Comparison of ENCODE assay signal across 18 cellular contexts in genomic region chr9:92496401-92496800, GRCh38. TPM values are rescaled to one million over a fixed set of nuclear protein-coding genes. Genes with fewer than 3 reads are reported as not detected.
DNase-seq lines count a peak whose midpoint lies in the region; ATAC-seq and TF ChIP-seq lines count a peak whose summit lies in the region.
"Had no signal": no experiment of that assay in that cellular context is flagged by ENCODE, and none has a peak within 500 bp of the region (broad histone marks: within the 10 kb centered on the region; RNA-seq: fewer than 3 reads in every experiment).

No MANE protein-coding gene starts in this region.

- no peaks in the 10 kb centered on the region for H3K9me3 ChIP-seq in GM23248 (ENCODE audit: low read depth)
- H3K9me3 ChIP-seq in adrenal gland (replicated peaks in 1 of 3) = no peaks in the 10 kb centered on the region
- H3K9me3 ChIP-seq: A549 had no signal

- peaks cover 37% of the 10 kb centered on the region for H3K4me1 ChIP-seq in GM23248 (ENCODE audit: insufficient read depth)
- no peaks in the 10 kb centered on the region for H3K4me1 ChIP-seq in adrenal gland (replicated peaks in 1 of 2)
- H3K4me1 ChIP-seq: A549 had no signal

- H3K27me3 ChIP-seq in GM23248 (replicated peaks; ENCODE audit: insufficient read depth) (no peaks in the 10 kb centered on the region), adrenal gland (no peaks in the 10 kb centered on the region)

- no peaks in the 10 kb centered on the region for H3K9me2 ChIP-seq in GM23248 (ENCODE audit: insufficient read depth)

- H2AFZ ChIP-seq in GM23248 = peak overlapping the region; percentile 0; the same call in 1 of the 2 replicates

- WGBS in GM23248 (ENCODE audit: low coverage in 1 of 2, low lambda C conversion rate in 2 of 2, missing lambda C conversion rate in 2 of 2), 2 experiments = 8 to 28% methylated on average over 2 of the region's 2 CpGs
- WGBS in adrenal gland, 4 donors = 76 to 90% (median 81%) methylated on average over 2 of the region's 2 CpGs

- in situ Hi-C loops in GM23248 (cut with MboI) = no loop called here

- TF ChIP-seq POLR2A in adrenal gland (IDR thresholded peaks at IDR 0.05) = no peak

- H3K9ac ChIP-seq in GM23248 = no peak overlapping the region

- intact Hi-C loops in sciatic nerve (cut with DNase I) (no loop called here), adrenal gland (cut with DNase I) (no loop called here)

- peaks cover 19% of the 10 kb centered on the region; the same call in 1 of the 2 replicates for H3F3A ChIP-seq in GM23248 (ENCODE audit: insufficient read depth)

- no peaks in the 10 kb centered on the region for H3K36me3 ChIP-seq in GM23248 (ENCODE audit: low read depth)
- no peaks in the 10 kb centered on the region for H3K36me3 ChIP-seq in adrenal gland (replicated peaks in 1 of 2)

- no peaks in the 10 kb centered on the region for H4K20me1 ChIP-seq in GM23248 (ENCODE audit: insufficient read depth)

- H3K79me2 ChIP-seq in GM23248 (ENCODE audit: insufficient read depth) = no peaks in the 10 kb centered on the region

- H3K4me3 ChIP-seq in GM23248 (no peak overlapping the region), fibroblast of mammary gland (ENCODE audit: control insufficient read depth, low read depth, low read length) (no peak overlapping the region), adrenal gland (no peak overlapping the region)
- H3K4me3 ChIP-seq: A549 had no signal

- peak; percentile 58 for DNase-seq in GM23248
- peak; percentile 18 for DNase-seq in amniotic epithelial cell (ENCODE audit: low read depth)
- peak; percentile 38 for DNase-seq in fibroblast of mammary gland (ENCODE audit: low read depth)
- peak; percentile 33 for DNase-seq in putamen (ENCODE audit: low spot score)
- DNase-seq in SW 1271 (lab: John Stamatoyannopoulos, UW) = no peak
- DNase-seq in sciatic nerve (ENCODE audit: low spot score) = no peak
- no peak for DNase-seq in adrenal gland
- DNase-seq: DND-41; GF-D8; H7; NCI-H1930; NCI-H69; NK-92 treated with Interleukin-12 subunit alpha and Interleukin-12 subunit beta, amount 100 ng/mL, for 24 hours; SHP77 treated with DMSO at 0.1 percent for 48 hours had no signal

- H3K27ac ChIP-seq in GM23248 (peak overlapping the region; percentile 14; the same call in 1 of the 2 replicates), adrenal gland (no peak overlapping the region)
- H3K27ac ChIP-seq: A549, C4-2B had no signal

- TF ChIP-seq CTCF in fibroblast of mammary gland (conservative IDR thresholded peaks at IDR 0.05; ENCODE audit: control insufficient read depth, insufficient read depth, low read depth, low read length) (no peak), adrenal gland (IDR thresholded peaks at IDR 0.05) (no peak)

- H3K4me2 ChIP-seq in GM23248 (ENCODE audit: unreplicated experiment) = peak overlapping the region; percentile 34
- H3K4me2 ChIP-seq: A549 had no signal

- no peak for ATAC-seq in sciatic nerve
- ATAC-seq in HG02870 (IDR thresholded peaks at IDR 0.05; ENCODE audit: unreplicated experiment) = no peak
- ATAC-seq: A549 had no signal

RNA-seq across cellular contexts. Expression of gene ASPN, which starts 14.1 kb away (rescaled TPM):
- total RNA-seq in GM23248 (2014; rRNA removed; shearing (Covaris generic)) = 5.7 and 6.3 TPM in 2 replicates
- polyA plus RNA-seq in GM23248 (2016; fragmentation: Nextera tagmentation; extraction: Ambion mirVana) (5.1 and 5.3 TPM in 2 replicates), adrenal gland (1 to 10 TPM; 2.8 to 5.6 (median 4.6) TPM)
- total RNA-seq in sciatic nerve (14.4 TPM), adrenal gland (10 to 100 TPM in 2 of 8 donors, 1 to 10 TPM in 6; 1.7 to 12.4 (median 7.6) TPM)
- total RNA-seq: H7, OCI-LY7 had no signal
- polyA plus RNA-seq: A549 had no signal

RNA-seq across cellular contexts. Expression of gene ECM2, which starts 39.4 kb away (rescaled TPM):
- 4.5 and 5.4 TPM in 2 replicates for total RNA-seq in GM23248 (2014; rRNA removed; shearing (Covaris generic))
- polyA plus RNA-seq in GM23248 (2016; fragmentation: Nextera tagmentation; extraction: Ambion mirVana) = 2.4 and 2.8 TPM in 2 replicates
- 62.0 TPM for total RNA-seq in sciatic nerve
- total RNA-seq in adrenal gland = 10 to 100 TPM in 5 of 8 donors, 1 to 10 TPM in 3; 3.9 to 22.0 (median 12.3) TPM
- 1 to 10 TPM; 5.1 to 7.8 (median 7.2) TPM for polyA plus RNA-seq in adrenal gland
- total RNA-seq: H7, OCI-LY7 had no signal

Comparison
In these comparisons a context has a peak if more than half of its experiments do, and no peak if none do; other contexts are left out.
1. DNase-seq: peak in GM23248 (single experiment), amniotic epithelial cell (single experiment), fibroblast of mammary gland (single experiment) and putamen (single experiment); none in SW 1271 (0 of 2), sciatic nerve (single experiment) and adrenal gland (0 of 7).